In genomic region chr18:50393802-50394201, GRCh38 we compare ENCODE assay signal across 24 cellular contexts. TPM values are rescaled to one million over a fixed set of nuclear protein-coding genes. Genes with fewer than 3 reads are reported as not detected.
A peak's percentile ranks its signal among the peaks of the same experiment; 100 is the strongest.
DNase-seq lines count a peak whose midpoint lies in the region; ATAC-seq, FAIRE-seq and TF ChIP-seq lines count a peak whose summit lies in the region.
"Had no signal": no experiment of that assay in that cellular context is flagged by ENCODE, and none has a peak within 500 bp of the region (broad histone marks: within the 10 kb centered on the region; RNA-seq: fewer than 3 reads in every experiment).

No MANE protein-coding gene starts in this region.

- FAIRE-seq in K562 (lab: Jason Lieb, UNC): no peak
- FAIRE-seq: A204.1, GM12891, GM18507 had no signal

- WGBS in K562 (ENCODE audit: insufficient coverage, low coverage, missing lambda C conversion rate): 94% methylated on average over 3 of the region's 3 CpGs
- WGBS in endodermal cell (ENCODE audit: insufficient coverage in 1 of 2, insufficient read length in 1 of 2), 2 experiments: 86 to 94% methylated on average over 3 of the region's 3 CpGs

- peaks cover 6% of the 10 kb centered on the region for H3K9me3 Mint-ChIP-seq in endodermal cell
- H3K9me3 Mint-ChIP-seq: CD4-positive, CD25-positive, alpha-beta regulatory T cell; CD8-positive, alpha-beta T cell had no signal

- H3K9me1 ChIP-seq in K562 (ENCODE audit: control insufficient read depth, insufficient read depth, low read length): no peaks in the 10 kb centered on the region

- no peak for TF ChIP-seq EP300 in K562 (IDR thresholded peaks at IDR 0.05; ENCODE audit: low read length)

- TF ChIP-seq POLR2A in K562 (conservative IDR thresholded peaks at IDR 0.05): no peak

- H3K4me2 ChIP-seq in K562 (ENCODE audit: insufficient read depth, low read length): no peak overlapping the region
- H3K4me2 ChIP-seq: BLaER1 had no signal

- BruUV-seq in K562 (replicated peaks; lab: Mats Ljungman, UMichigan): TSS peak; percentile 48

- TF ChIP-seq RAD21 in K562 (CRISPR knock-in tag; conservative IDR thresholded peaks at IDR 0.05 in 1 of 2, IDR thresholded peaks at IDR 0.05 in 1 of 2): no peak

- H3K27me3 ChIP-seq in K562 (ENCODE audit: control insufficient read depth in 2 of 2, insufficient read depth in 2 of 2, low read length in 2 of 2): no peaks in the 10 kb centered on the region
- H3K27me3 ChIP-seq in endodermal cell (ENCODE audit: control insufficient read depth, insufficient read depth, low read length, poor library complexity, severe bottlenecking): no peaks in the 10 kb centered on the region
- H3K27me3 ChIP-seq: BLaER1 had no signal

- no peak overlapping the region for H3K27ac Mint-ChIP-seq in endodermal cell
- H3K27ac Mint-ChIP-seq: B cell; CD4-positive, CD25-positive, alpha-beta regulatory T cell; CD8-positive, alpha-beta T cell had no signal

- no peak overlapping the region for H3K4me3 ChIP-seq in K562
- H3K4me3 ChIP-seq in endodermal cell (ENCODE audit: low read length): peak overlapping the region; percentile 51
- no peak overlapping the region for H3K4me3 ChIP-seq in mucosa of descending colon
- H3K4me3 ChIP-seq: BLaER1 had no signal

- H3K36me3 ChIP-seq in K562 (ENCODE audit: control insufficient read depth, insufficient read depth, low read length): peaks cover 45% of the 10 kb centered on the region; the same call in 2 of the 3 replicates
- peaks cover 47% of the 10 kb centered on the region for H3K36me3 ChIP-seq in endodermal cell (ENCODE audit: control insufficient read depth, insufficient read depth, low read length)
- H3K36me3 ChIP-seq in mucosa of descending colon (ENCODE audit: low read depth): no peaks in the 10 kb centered on the region

- intact Hi-C loops in K562 (cut with micrococcal nuclease) (no loop called here), mucosa of descending colon (cut with DNase I, micrococcal nuclease) (no loop called here)

- ATAC-seq in K562 (no peak), mucosa of descending colon (no peak)
- ATAC-seq: CD8-positive, alpha-beta T cell had no signal

- H3K9me3 ChIP-seq in K562 (replicated peaks; ENCODE audit: control insufficient read depth, insufficient read depth, low read depth, low read length) (peaks cover 2% of the 10 kb centered on the region; the same call in 1 of the 2 replicates), endodermal cell (ENCODE audit: control insufficient read depth, low read length) (peaks cover 16% of the 10 kb centered on the region), mucosa of descending colon (no peaks in the 10 kb centered on the region)
- H3K9me3 ChIP-seq: BLaER1, Caco-2 had no signal

- no peak overlapping the region for H2AFZ ChIP-seq in K562 (ENCODE audit: low read depth, low read length)

- no peaks in the 10 kb centered on the region for H3K27me3 Mint-ChIP-seq in endodermal cell (ENCODE audit: insufficient read depth)

- H3K79me2 ChIP-seq in K562 (ENCODE audit: control insufficient read depth, insufficient read depth, low read length): no peaks in the 10 kb centered on the region

- H3K4me1 ChIP-seq in K562 (replicated peaks in 1 of 2; ENCODE audit: control insufficient read depth in 2 of 2, insufficient read depth in 2 of 2, low read length in 2 of 2) (peaks cover 0 to 11% of the 10 kb centered on the region in 2 experiments; a peak in 3 of 5 replicates), endodermal cell (ENCODE audit: control insufficient read depth, insufficient read depth, low read length) (peaks cover 5% of the 10 kb centered on the region), mucosa of descending colon (ENCODE audit: low read depth) (no peaks in the 10 kb centered on the region)
- H3K4me1 ChIP-seq: BLaER1 had no signal

- H3K4me3 Mint-ChIP-seq in endodermal cell: no peak overlapping the region
- H3K4me3 Mint-ChIP-seq: B cell; CD4-positive, CD25-positive, alpha-beta regulatory T cell; CD8-positive, alpha-beta T cell had no signal

- TF ChIP-seq CTCF in K562 (IDR thresholded peaks at IDR 0.05 in 2 of 3, conservative IDR thresholded peaks at IDR 0.05 in 1 of 3; ENCODE audit: insufficient read depth in 2 of 3, low read depth in 1 of 3, low read length in 3 of 3) (no peak), endodermal cell (conservative IDR thresholded peaks at IDR 0.05) (no peak), mucosa of descending colon (IDR thresholded peaks at IDR 0.05) (no peak)

- DNase-seq in DMS53 (lab: John Stamatoyannopoulos, UW) (peak; percentile 46), DMS53 treated with DMSO at 0.1 percent for 48 hours (lab: John Stamatoyannopoulos, UW; ENCODE audit: unreplicated experiment) (no peak), NCI-H69 (lab: John Stamatoyannopoulos, UW) (peak; percentile 29), K562 (ENCODE audit: extremely low read depth in 1 of 4, low spot score in 3 of 4) (no peak), endodermal cell (no peak), pons (ENCODE audit: low spot score) (no peak), NCI-H526 (lab: John Stamatoyannopoulos, UW) (no peak), mucosa of descending colon (no peak)
- DNase-seq: Caco-2; CD4-positive, CD25-positive, alpha-beta regulatory T cell; CD8-positive, alpha-beta T cell; DMS153; DMS79 treated with DMSO at 0.1 percent for 48 hours; GF-D8; GOT3; H7; HCEC 1CT had no signal

- POLR2A ChIA-PET in K562 (lab: Yijun Ruan, JAX): interaction anchor here (0.5 to 1.5 kb wide), 4 partner anchors 10 to 17 kb away, joined by 3 to 7 read pairs (median 4); no protein-coding TSS in a partner anchor

- H3K4me1 Mint-ChIP-seq in endodermal cell: peaks cover 37% of the 10 kb centered on the region

- in situ Hi-C loops in K562 (cut with MboI): no loop called here

- no peaks in the 10 kb centered on the region for H4K20me1 ChIP-seq in K562 (replicated peaks; ENCODE audit: control insufficient read depth, insufficient read depth, low read length)
- H4K20me1 ChIP-seq: BLaER1 had no signal

- H3K27ac ChIP-seq in K562 (ENCODE audit: extremely low read depth, low read depth, low read length): no peak overlapping the region
- H3K27ac ChIP-seq in endodermal cell (ENCODE audit: low read depth, low read length): no peak overlapping the region
- H3K27ac ChIP-seq: 22Rv1, BLaER1, C4-2B had no signal

- H3K9ac ChIP-seq in K562 (ENCODE audit: insufficient read depth in 1 of 2, low read depth in 2 of 2, low read length in 2 of 2): no peak overlapping the region
- no peak overlapping the region for H3K9ac ChIP-seq in endodermal cell (ENCODE audit: extremely low read depth, low read length, poor library complexity, severe bottlenecking)
- H3K9ac ChIP-seq: BLaER1 had no signal

- CTCF ChIA-PET in K562 (lab: Yijun Ruan, JAX; ENCODE audit: low intra/inter-chr PET ratio): no interaction called here

- H3K36me3 Mint-ChIP-seq in endodermal cell (ENCODE audit: low read depth): peaks cover 42% of the 10 kb centered on the region
- H3K36me3 Mint-ChIP-seq: CD8-positive, alpha-beta T cell had no signal

TF ChIP-seq in K562, 482 proteins besides CTCF, POLR2A, EP300 and RAD21 (continues in another document):
- TF ChIP-seq MEIS2 (IDR thresholded peaks at IDR 0.05; ENCODE audit: partially characterized antibody): no peak
- no peak for TF ChIP-seq E2F5 (CRISPR knock-in tag; IDR thresholded peaks at IDR 0.05)
- no peak for TF ChIP-seq ZNF274 (IDR thresholded peaks at IDR 0.05; ENCODE audit: borderline replicate concordance, low read depth, low read length)
- TF ChIP-seq EWSR1 (IDR thresholded peaks at IDR 0.05; ENCODE audit: borderline replicate concordance, low read depth, partially characterized antibody): no peak
- TF ChIP-seq L3MBTL2 (IDR thresholded peaks at IDR 0.05): no peak
- no peak for TF ChIP-seq MTA3 (IDR thresholded peaks at IDR 0.05; ENCODE audit: borderline replicate concordance)
- no peak for TF ChIP-seq HOXB6 (CRISPR knock-in tag; IDR thresholded peaks at IDR 0.05; ENCODE audit: borderline replicate concordance)
- no peak for TF ChIP-seq MEF2D (tag; conservative IDR thresholded peaks at IDR 0.05; ENCODE audit: low read depth)
- no peak for TF ChIP-seq RCOR1 (IDR thresholded peaks at IDR 0.05; ENCODE audit: borderline replicate concordance in 1 of 2, low read depth in 2 of 2, low read length in 2 of 2)
- no peak for TF ChIP-seq STAG1 (CRISPR knock-in tag; IDR thresholded peaks at IDR 0.05; ENCODE audit: borderline replicate concordance)
- no peak for TF ChIP-seq HCFC1 (IDR thresholded peaks at IDR 0.05; ENCODE audit: low read depth, low read length)

RNA-seq across cellular contexts. Expression of gene SKA1, which starts 19.0 kb away (rescaled TPM):
- 5.8 and 8.5 TPM in 2 replicates for total RNA-seq in K562 (2011; cell fraction: chromatin; rRNA removed; ENCODE audit: low replicate concordance)
- 5.0 and 7.0 TPM in 2 replicates for total RNA-seq in K562 (2011; cell fraction: nucleolus; rRNA removed)
- total RNA-seq in K562 (2011; cell fraction: nucleoplasm; rRNA removed): 10.0 and 15.3 TPM in 2 replicates
- total RNA-seq in K562 (2014; rRNA removed) (36.9 and 39.6 TPM in 2 replicates), K562 (2014; rRNA removed; fragmentation: Illumina TruSeq; extraction: Trizol) (54.6 and 55.8 TPM in 2 replicates), K562 (2015; rRNA removed; fragmentation: Illumina TruSeq; extraction: Trizol) (43.9 and 53.2 TPM in 2 replicates), K562 (2021) (38.1 and 41.2 TPM in 2 replicates), endodermal cell (10 to 100 TPM; 26.4 to 70.0 TPM), mucosa of descending colon (1 to 10 TPM; 1.0 to 7.2 (median 1.0) TPM)
- polyA plus RNA-seq in K562 (2011; rRNA removed) (25.7 and 33.6 TPM in 2 replicates), K562 (2014; fragmentation: Illumina TruSeq; extraction: Trizol) (47.7 and 67.2 TPM in 2 replicates), K562 (2014; fragmentation: Nextera tagmentation; extraction: Ambion mirVana) (10 to 100 TPM; 27.8 to 42.6 TPM), K562 (2014; rRNA removed) (41.9 and 46.0 TPM in 2 replicates)
- polyA plus RNA-seq in K562 (2011; cell fraction: cytosol; rRNA removed): 18.3 and 21.5 TPM in 2 replicates
- 6.0 and 6.8 TPM in 2 replicates for polyA plus RNA-seq in K562 (2011; cell fraction: nucleus; rRNA removed)
- polyA plus RNA-seq in K562 (2012): 24.3 and 33.4 TPM in 2 replicates
- 39.3 and 41.4 TPM in 2 replicates for polyA minus RNA-seq in K562 (2011; rRNA and poly(A)+ RNA removed)
- 16.5 and 21.8 TPM in 2 replicates for polyA minus RNA-seq in K562 (2011; cell fraction: cytosol; rRNA and poly(A)+ RNA removed)
- 4.4 and 9.2 TPM in 2 replicates for polyA minus RNA-seq in K562 (2011; cell fraction: nucleus; rRNA and poly(A)+ RNA removed)
- polyA plus RNA-seq in endodermal cell (2013, experiment 1 of 2): 23.4 TPM
- polyA plus RNA-seq in endodermal cell (2013, experiment 2 of 2): 22.7 TPM

Comparison
In these comparisons a context has a peak if more than half of its experiments do, and no peak if none do; other contexts are left out.
1. DNase-seq: peak in DMS53 (single experiment) and NCI-H69 (single experiment); none in DMS53 treated with DMSO at 0.1 percent for 48 hours (single experiment), K562 (0 of 4), endodermal cell (single experiment), pons (single experiment), NCI-H526 (0 of 2) and mucosa of descending colon (0 of 3).